ENCODE assay signal across 1 cellular context in the genomic region with DNA sequence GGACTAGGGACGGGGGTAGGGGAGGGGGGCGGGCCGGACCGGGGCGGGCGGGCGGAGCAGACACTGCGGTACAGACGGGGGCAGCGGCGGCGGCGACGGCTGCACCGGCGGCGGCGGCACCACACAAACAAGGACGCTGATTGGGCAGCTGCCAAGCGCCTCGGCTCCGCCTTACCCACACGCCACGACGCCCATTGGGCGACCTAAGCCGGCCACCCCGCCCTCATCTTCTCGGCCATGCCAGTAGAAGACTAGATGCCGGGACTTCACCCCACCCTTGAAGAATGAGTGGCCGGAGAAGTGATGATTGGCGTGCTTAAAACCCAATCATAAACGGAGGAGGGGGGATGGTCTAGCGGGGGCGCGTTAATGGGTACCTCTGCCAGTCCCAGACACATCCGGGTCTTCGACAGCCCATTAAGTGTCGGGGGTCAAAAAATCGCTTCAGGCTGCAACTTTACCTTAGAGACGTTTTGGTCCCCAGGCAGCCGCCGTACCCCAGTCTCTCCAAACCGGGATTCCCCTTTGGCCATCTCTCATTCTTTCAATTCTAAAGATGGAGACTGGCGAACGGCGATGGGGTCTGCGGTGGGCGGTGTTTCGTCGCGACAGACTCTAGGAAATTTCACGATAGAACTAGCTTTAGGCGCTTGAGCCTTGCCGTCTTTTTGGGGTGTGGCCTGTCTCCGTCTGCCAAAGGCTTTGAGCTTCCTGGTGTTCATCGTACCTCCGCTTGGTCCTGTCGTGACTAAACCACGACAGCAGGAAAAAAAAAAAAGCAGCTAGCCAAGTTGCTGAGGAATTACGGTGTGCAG.
A peak's percentile ranks its signal among the peaks of the same experiment; 100 is the strongest.
TF ChIP-seq lines count a peak whose summit lies in the region.

GATAD2B (minus strand) TSS at position 135 of the 815 bp plus-strand sequence. CDS start 94,625 bp downstream, outside the sequence.

TF ChIP-seq in HepG2, 621 proteins besides CTCF, POLR2A, EP300 and RAD21 (continued from another document and continues in another):
- TF ChIP-seq, protein P1, sequence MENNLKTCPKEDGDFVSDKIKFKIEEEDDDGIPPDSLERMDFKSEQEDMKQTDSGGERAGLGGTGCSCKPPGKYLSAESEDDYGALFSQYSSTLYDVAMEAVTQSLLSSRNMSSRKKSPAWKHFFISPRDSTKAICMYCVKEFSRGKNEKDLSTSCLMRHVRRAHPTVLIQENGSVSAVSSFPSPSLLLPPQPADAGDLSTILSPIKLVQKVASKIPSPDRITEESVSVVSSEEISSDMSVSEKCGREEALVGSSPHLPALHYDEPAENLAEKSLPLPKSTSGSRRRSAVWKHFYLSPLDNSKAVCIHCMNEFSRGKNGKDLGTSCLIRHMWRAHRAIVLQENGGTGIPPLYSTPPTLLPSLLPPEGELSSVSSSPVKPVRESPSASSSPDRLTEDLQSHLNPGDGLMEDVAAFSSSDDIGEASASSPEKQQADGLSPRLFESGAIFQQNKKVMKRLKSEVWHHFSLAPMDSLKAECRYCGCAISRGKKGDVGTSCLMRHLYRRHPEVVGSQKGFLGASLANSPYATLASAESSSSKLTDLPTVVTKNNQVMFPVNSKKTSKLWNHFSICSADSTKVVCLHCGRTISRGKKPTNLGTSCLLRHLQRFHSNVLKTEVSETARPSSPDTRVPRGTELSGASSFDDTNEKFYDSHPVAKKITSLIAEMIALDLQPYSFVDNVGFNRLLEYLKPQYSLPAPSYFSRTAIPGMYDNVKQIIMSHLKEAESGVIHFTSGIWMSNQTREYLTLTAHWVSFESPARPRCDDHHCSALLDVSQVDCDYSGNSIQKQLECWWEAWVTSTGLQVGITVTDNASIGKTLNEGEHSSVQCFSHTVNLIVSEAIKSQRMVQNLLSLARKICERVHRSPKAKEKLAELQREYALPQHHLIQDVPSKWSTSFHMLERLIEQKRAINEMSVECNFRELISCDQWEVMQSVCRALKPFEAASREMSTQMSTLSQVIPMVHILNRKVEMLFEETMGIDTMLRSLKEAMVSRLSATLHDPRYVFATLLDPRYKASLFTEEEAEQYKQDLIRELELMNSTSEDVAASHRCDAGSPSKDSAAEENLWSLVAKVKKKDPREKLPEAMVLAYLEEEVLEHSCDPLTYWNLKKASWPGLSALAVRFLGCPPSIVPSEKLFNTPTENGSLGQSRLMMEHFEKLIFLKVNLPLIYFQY (CRISPR knock-in tag; IDR thresholded peaks at IDR 0.05; ENCODE audit: borderline replicate concordance), result 0 out of 2 replicates have a peak, but pooled peaks have one; percentile 26
- no peak for TF ChIP-seq TOPORS (CRISPR knock-in tag; IDR thresholded peaks at IDR 0.05)
- peak; percentile 64; the same call in 1 of the 3 replicates for TF ChIP-seq MXI1 (IDR thresholded peaks at IDR 0.05; ENCODE audit: borderline replicate concordance, low read depth, low read length)
- peak; percentile 49; the same call in 1 of the 2 replicates for TF ChIP-seq ZFY (CRISPR knock-in tag; IDR thresholded peaks at IDR 0.05)
- TF ChIP-seq GABPA (IDR thresholded peaks at IDR 0.05; ENCODE audit: low read depth, low read length), result no peak
- TF ChIP-seq GABPA (CRISPR knock-in tag; IDR thresholded peaks at IDR 0.05; ENCODE audit: low read depth), result peak; percentile 67
- no peak for TF ChIP-seq SNAI1 (CRISPR knock-in tag; IDR thresholded peaks at IDR 0.05; ENCODE audit: borderline replicate concordance)
- TF ChIP-seq SP4 (CRISPR knock-in tag; IDR thresholded peaks at IDR 0.05), result peak; percentile 91
- 0 out of 2 replicates have a peak, but pooled peaks have one; percentile 46 for TF ChIP-seq ZNF543 (CRISPR knock-in tag; IDR thresholded peaks at IDR 0.05)
- TF ChIP-seq, protein P2, sequence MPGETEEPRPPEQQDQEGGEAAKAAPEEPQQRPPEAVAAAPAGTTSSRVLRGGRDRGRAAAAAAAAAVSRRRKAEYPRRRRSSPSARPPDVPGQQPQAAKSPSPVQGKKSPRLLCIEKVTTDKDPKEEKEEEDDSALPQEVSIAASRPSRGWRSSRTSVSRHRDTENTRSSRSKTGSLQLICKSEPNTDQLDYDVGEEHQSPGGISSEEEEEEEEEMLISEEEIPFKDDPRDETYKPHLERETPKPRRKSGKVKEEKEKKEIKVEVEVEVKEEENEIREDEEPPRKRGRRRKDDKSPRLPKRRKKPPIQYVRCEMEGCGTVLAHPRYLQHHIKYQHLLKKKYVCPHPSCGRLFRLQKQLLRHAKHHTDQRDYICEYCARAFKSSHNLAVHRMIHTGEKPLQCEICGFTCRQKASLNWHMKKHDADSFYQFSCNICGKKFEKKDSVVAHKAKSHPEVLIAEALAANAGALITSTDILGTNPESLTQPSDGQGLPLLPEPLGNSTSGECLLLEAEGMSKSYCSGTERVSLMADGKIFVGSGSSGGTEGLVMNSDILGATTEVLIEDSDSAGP (CRISPR knock-in tag; IDR thresholded peaks at IDR 0.05; ENCODE audit: borderline replicate concordance), result peak; percentile 59; the same call in 1 of the 2 replicates
- no peak for TF ChIP-seq ZNF431 (CRISPR knock-in tag; IDR thresholded peaks at IDR 0.05; ENCODE audit: borderline replicate concordance, low read depth)
- TF ChIP-seq ZNF556 (CRISPR knock-in tag; IDR thresholded peaks at IDR 0.05; ENCODE audit: borderline replicate concordance), result 0 out of 2 replicates have a peak, but pooled peaks have one; percentile 35
- TF ChIP-seq HOXA3 (CRISPR knock-in tag; IDR thresholded peaks at IDR 0.05), result peak; percentile 71
- peak; percentile 43 for TF ChIP-seq ZBTB14 (CRISPR knock-in tag; IDR thresholded peaks at IDR 0.05)
- TF ChIP-seq ZNF709 (CRISPR knock-in tag; IDR thresholded peaks at IDR 0.05), result peak; percentile 25; the same call in 1 of the 2 replicates
- TF ChIP-seq ZBTB25 (CRISPR knock-in tag; IDR thresholded peaks at IDR 0.05), result peak; percentile 89
- TF ChIP-seq ZNF234 (CRISPR knock-in tag; conservative IDR thresholded peaks at IDR 0.05), result no peak
- TF ChIP-seq JARID2 (CRISPR knock-in tag; IDR thresholded peaks at IDR 0.05; ENCODE audit: insufficient replicate concordance), result no peak
- 0 out of 2 replicates have a peak, but pooled peaks have one; percentile 39 for TF ChIP-seq KLF9 (CRISPR knock-in tag; IDR thresholded peaks at IDR 0.05; ENCODE audit: low read depth)
- 0 out of 2 replicates have a peak, but pooled peaks have one; percentile 26 for TF ChIP-seq SP5 (CRISPR knock-in tag; IDR thresholded peaks at IDR 0.05; ENCODE audit: borderline replicate concordance, low read depth)
- 0 out of 2 replicates have a peak, but pooled peaks have one; percentile 12 for TF ChIP-seq MIXL1 (CRISPR knock-in tag; IDR thresholded peaks at IDR 0.05)
- peak; percentile 66; the same call in 1 of the 2 replicates for TF ChIP-seq ZNF788 (CRISPR knock-in tag; IDR thresholded peaks at IDR 0.05; ENCODE audit: borderline replicate concordance)
- peak; percentile 59; the same call in 1 of the 2 replicates for TF ChIP-seq CHD2 (IDR thresholded peaks at IDR 0.05; ENCODE audit: low read depth, low read length)
- 0 out of 2 replicates have a peak, but pooled peaks have one; percentile 47 for TF ChIP-seq ZBTB2 (CRISPR knock-in tag; IDR thresholded peaks at IDR 0.05; ENCODE audit: low read depth)
- 0 out of 2 replicates have a peak, but pooled peaks have one; percentile 31 for TF ChIP-seq BCL6 (CRISPR knock-in tag; IDR thresholded peaks at IDR 0.05)
- TF ChIP-seq, protein P3, sequence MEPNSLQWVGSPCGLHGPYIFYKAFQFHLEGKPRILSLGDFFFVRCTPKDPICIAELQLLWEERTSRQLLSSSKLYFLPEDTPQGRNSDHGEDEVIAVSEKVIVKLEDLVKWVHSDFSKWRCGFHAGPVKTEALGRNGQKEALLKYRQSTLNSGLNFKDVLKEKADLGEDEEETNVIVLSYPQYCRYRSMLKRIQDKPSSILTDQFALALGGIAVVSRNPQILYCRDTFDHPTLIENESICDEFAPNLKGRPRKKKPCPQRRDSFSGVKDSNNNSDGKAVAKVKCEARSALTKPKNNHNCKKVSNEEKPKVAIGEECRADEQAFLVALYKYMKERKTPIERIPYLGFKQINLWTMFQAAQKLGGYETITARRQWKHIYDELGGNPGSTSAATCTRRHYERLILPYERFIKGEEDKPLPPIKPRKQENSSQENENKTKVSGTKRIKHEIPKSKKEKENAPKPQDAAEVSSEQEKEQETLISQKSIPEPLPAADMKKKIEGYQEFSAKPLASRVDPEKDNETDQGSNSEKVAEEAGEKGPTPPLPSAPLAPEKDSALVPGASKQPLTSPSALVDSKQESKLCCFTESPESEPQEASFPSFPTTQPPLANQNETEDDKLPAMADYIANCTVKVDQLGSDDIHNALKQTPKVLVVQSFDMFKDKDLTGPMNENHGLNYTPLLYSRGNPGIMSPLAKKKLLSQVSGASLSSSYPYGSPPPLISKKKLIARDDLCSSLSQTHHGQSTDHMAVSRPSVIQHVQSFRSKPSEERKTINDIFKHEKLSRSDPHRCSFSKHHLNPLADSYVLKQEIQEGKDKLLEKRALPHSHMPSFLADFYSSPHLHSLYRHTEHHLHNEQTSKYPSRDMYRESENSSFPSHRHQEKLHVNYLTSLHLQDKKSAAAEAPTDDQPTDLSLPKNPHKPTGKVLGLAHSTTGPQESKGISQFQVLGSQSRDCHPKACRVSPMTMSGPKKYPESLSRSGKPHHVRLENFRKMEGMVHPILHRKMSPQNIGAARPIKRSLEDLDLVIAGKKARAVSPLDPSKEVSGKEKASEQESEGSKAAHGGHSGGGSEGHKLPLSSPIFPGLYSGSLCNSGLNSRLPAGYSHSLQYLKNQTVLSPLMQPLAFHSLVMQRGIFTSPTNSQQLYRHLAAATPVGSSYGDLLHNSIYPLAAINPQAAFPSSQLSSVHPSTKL (CRISPR knock-in tag; IDR thresholded peaks at IDR 0.05), result 0 out of 2 replicates have a peak, but pooled peaks have one; percentile 17
- TF ChIP-seq KLF13 (CRISPR knock-in tag; IDR thresholded peaks at IDR 0.05), result no peak
- TF ChIP-seq GFI1 (CRISPR knock-in tag; IDR thresholded peaks at IDR 0.05; ENCODE audit: borderline replicate concordance), result 0 out of 2 replicates have a peak, but pooled peaks have one; percentile 27
- TF ChIP-seq, protein P4, sequence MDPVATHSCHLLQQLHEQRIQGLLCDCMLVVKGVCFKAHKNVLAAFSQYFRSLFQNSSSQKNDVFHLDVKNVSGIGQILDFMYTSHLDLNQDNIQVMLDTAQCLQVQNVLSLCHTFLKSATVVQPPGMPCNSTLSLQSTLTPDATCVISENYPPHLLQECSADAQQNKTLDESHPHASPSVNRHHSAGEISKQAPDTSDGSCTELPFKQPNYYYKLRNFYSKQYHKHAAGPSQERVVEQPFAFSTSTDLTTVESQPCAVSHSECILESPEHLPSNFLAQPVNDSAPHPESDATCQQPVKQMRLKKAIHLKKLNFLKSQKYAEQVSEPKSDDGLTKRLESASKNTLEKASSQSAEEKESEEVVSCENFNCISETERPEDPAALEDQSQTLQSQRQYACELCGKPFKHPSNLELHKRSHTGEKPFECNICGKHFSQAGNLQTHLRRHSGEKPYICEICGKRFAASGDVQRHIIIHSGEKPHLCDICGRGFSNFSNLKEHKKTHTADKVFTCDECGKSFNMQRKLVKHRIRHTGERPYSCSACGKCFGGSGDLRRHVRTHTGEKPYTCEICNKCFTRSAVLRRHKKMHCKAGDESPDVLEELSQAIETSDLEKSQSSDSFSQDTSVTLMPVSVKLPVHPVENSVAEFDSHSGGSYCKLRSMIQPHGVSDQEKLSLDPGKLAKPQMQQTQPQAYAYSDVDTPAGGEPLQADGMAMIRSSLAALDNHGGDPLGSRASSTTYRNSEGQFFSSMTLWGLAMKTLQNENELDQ (CRISPR knock-in tag; IDR thresholded peaks at IDR 0.05; ENCODE audit: borderline replicate concordance), result peak; percentile 49; the same call in 1 of the 2 replicates
- peak; percentile 71; the same call in 1 of the 2 replicates for TF ChIP-seq IKZF5 (CRISPR knock-in tag; IDR thresholded peaks at IDR 0.05)
- TF ChIP-seq ZNF276 (CRISPR knock-in tag; IDR thresholded peaks at IDR 0.05; ENCODE audit: low read depth), result peak; percentile 30; the same call in 1 of the 2 replicates
